In the genomic region with DNA sequence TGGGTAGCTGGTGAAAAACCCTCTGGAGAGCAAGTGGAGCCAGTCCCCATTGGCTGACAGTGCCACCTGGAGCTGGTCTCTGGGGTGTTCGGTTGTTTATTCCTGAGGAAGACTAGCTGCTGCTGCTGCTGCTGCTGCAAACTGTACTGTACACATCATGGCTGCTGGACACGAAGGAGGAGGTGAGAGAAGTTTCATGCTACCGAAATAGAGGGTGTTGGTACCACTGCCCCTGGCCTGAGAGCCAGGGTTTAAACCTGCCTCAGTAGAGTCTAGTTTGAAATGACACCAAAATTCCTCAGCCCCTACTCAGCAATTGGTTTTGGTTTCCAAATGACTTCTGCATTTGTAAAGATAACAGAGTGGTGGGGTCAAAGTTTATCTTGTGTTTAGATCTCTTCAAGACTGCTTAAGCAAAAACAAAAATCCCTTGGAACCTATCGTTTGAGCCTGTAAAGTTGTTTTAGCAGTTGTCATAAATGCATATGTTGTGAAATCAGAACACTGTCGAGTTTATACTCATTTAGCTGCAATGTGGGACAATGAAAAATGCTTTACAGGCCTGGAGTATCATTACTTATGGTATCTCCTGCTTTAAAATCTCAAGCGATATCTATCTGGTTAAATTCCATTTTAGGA, we compare ENCODE assay signal across 8 cellular contexts. TPM values are rescaled to one million over a fixed set of nuclear protein-coding genes. Genes with fewer than 3 reads are reported as not detected.
DNase-seq lines count a peak whose midpoint lies in the region; ATAC-seq, FAIRE-seq and TF ChIP-seq lines count a peak whose summit lies in the region.

No MANE protein-coding gene starts in this region.

- H3K27me3 ChIP-seq in ACC112 (ENCODE audit: insufficient read depth, low read length) = no peaks in the 10 kb centered on the region
- no peaks in the 10 kb centered on the region for H3K27me3 ChIP-seq in Panc1 (ENCODE audit: control insufficient read depth, insufficient read depth, low read length)
- no peaks in the 10 kb centered on the region for H3K27me3 ChIP-seq in endothelial cell of umbilical vein (ENCODE audit: control insufficient read depth in 2 of 2, insufficient read depth in 2 of 2, low read length in 2 of 2)
- H3K27me3 ChIP-seq in upper lobe of right lung = no peaks in the 10 kb centered on the region

- CTCF ChIA-PET in Panc1 (lab: Charles Lee) (no interaction called here), endothelial cell of umbilical vein (lab: Charles Lee) (interaction anchor here (0.9 to 4.3 kb wide), 7 partner anchors 9 to 68 kb away, joined by 3 to 57 read pairs (median 6); no protein-coding TSS in a partner anchor)

- peak overlapping the region; percentile 37 for H3K27ac ChIP-seq in ACC112 (ENCODE audit: low read depth, low read length)
- peak overlapping the region; percentile 81 for H3K27ac ChIP-seq in Panc1 (ENCODE audit: low read length)
- no peak overlapping the region for H3K27ac ChIP-seq in endothelial cell of umbilical vein (ENCODE audit: insufficient read depth, low read depth, low read length)
- H3K27ac ChIP-seq in upper lobe of right lung = no peak overlapping the region

- intact Hi-C loops in Panc1 (cut with micrococcal nuclease; ENCODE audit: unreplicated experiment) (no loop called here), endothelial cell of umbilical vein (cut with micrococcal nuclease) (loop anchor here (5.0 kb wide), 1 partner anchor 68 kb away; no protein-coding TSS in a partner anchor), upper lobe of right lung (cut with DNase I) (no loop called here), cardiac septum (cut with DNase I) (no loop called here)

- H3K9me1 ChIP-seq in endothelial cell of umbilical vein (replicated peaks; ENCODE audit: control insufficient read depth, extremely low read depth, insufficient read depth, low read length) = no peaks in the 10 kb centered on the region

- FAIRE-seq in endothelial cell of umbilical vein (lab: Jason Lieb, UNC) = peak; percentile 24

- no peak overlapping the region for H3K9ac ChIP-seq in endothelial cell of umbilical vein (replicated peaks; ENCODE audit: extremely low read depth, insufficient read depth, low read length)

- dilution Hi-C loops in endothelial cell of umbilical vein (cut with MboI; ENCODE audit: extremely low pct_ligation_motif_present, low sequenced_read_pairs) = no loop called here

- no peak overlapping the region for H3K4me2 ChIP-seq in endothelial cell of umbilical vein (ENCODE audit: insufficient read depth, low read length)

- DNase-seq in GM19240 (ENCODE audit: insufficient read length, low spot score) (peak; percentile 18), Panc1 (ENCODE audit: low read depth, low spot score) (no peak), endothelial cell of umbilical vein (ENCODE audit: low read depth, low spot score) (peak; percentile 26), upper lobe of right lung (no peak), Kasumi-1 (lab: John Stamatoyannopoulos, UW) (no peak), cardiac septum (ENCODE audit: low spot score) (no peak), amniotic stem cell (lab: John Stamatoyannopoulos, UW) (no peak)

- in situ Hi-C loops in Panc1 (cut with HindIII; ENCODE audit: low pct_unique_long_range_greater_than_20kb, low sequenced_read_pairs) = no loop called here

- H3K4me1 ChIP-seq in ACC112 (ENCODE audit: control insufficient read depth, insufficient read depth, low read length, unreplicated experiment) (peaks cover 24% of the 10 kb centered on the region), Panc1 (ENCODE audit: control insufficient read depth, insufficient read depth, low read length) (peaks cover 49% of the 10 kb centered on the region), endothelial cell of umbilical vein (ENCODE audit: control insufficient read depth, extremely low read depth, insufficient read depth, low read length) (peaks cover 34% of the 10 kb centered on the region), upper lobe of right lung (peaks cover 20% of the 10 kb centered on the region)

- TF ChIP-seq CTCF in Panc1 (IDR thresholded peaks at IDR 0.05) (peak; percentile 31), endothelial cell of umbilical vein (IDR thresholded peaks at IDR 0.05; ENCODE audit: extremely low read depth in 1 of 2, insufficient read depth in 1 of 2, low read depth in 1 of 2, low read length in 2 of 2) (peak in 1 of 2 donors; percentile 6), upper lobe of right lung (IDR thresholded peaks at IDR 0.05) (no peak)

- H2AFZ ChIP-seq in ACC112 (ENCODE audit: low read length, unreplicated experiment) = no peak overlapping the region
- H2AFZ ChIP-seq in endothelial cell of umbilical vein (ENCODE audit: low read depth, low read length) = no peak overlapping the region

- POLR2A ChIA-PET in Panc1 (lab: Charles Lee) (no interaction called here), endothelial cell of umbilical vein (lab: Charles Lee) (no interaction called here)

- TF ChIP-seq POLR2A in endothelial cell of umbilical vein (IDR thresholded peaks at IDR 0.05; ENCODE audit: low read depth, low read length) = no peak

- no peaks in the 10 kb centered on the region for H4K20me1 ChIP-seq in endothelial cell of umbilical vein (replicated peaks; ENCODE audit: control insufficient read depth, extremely low read depth, insufficient read depth, low read length)

- no peak overlapping the region for H3K4me3 ChIP-seq in ACC112 (ENCODE audit: low read depth, low read length)
- H3K4me3 ChIP-seq in Panc1 (ENCODE audit: low read depth in 2 of 2, low read length in 2 of 2) = no peak overlapping the region
- no peak overlapping the region for H3K4me3 ChIP-seq in endothelial cell of umbilical vein (replicated peaks in 1 of 3; ENCODE audit: insufficient read depth in 1 of 3, low read depth in 1 of 3, low read length in 3 of 3)
- no peak overlapping the region for H3K4me3 ChIP-seq in upper lobe of right lung

- BruUV-seq in Panc1 (replicated peaks; lab: Mats Ljungman, UMichigan) = no TSS peak
- no TSS peak for BruUV-seq in endothelial cell of umbilical vein (replicated peaks; lab: Mats Ljungman, UMichigan)

- H3K36me3 ChIP-seq in ACC112 (ENCODE audit: insufficient read depth, low read length) (peaks cover 18% of the 10 kb centered on the region), Panc1 (ENCODE audit: control insufficient read depth, insufficient read depth, low read length) (peaks cover 29% of the 10 kb centered on the region), endothelial cell of umbilical vein (ENCODE audit: control insufficient read depth in 2 of 2, extremely low read depth in 1 of 2, insufficient read depth in 2 of 2, low read length in 2 of 2) (peaks cover 6 to 7% of the 10 kb centered on the region in 2 experiments), upper lobe of right lung (peaks cover 16% of the 10 kb centered on the region)

- ATAC-seq in Panc1 = peak; percentile 72
- ATAC-seq in upper lobe of right lung = peak; percentile 36

- H3K9me3 ChIP-seq in Panc1 (ENCODE audit: control insufficient read depth, insufficient read depth, low read depth, low read length) (no peaks in the 10 kb centered on the region), endothelial cell of umbilical vein (replicated peaks; ENCODE audit: control insufficient read depth, insufficient read depth, low read length) (no peaks in the 10 kb centered on the region), upper lobe of right lung (no peaks in the 10 kb centered on the region)

- H3K79me2 ChIP-seq in ACC112 (ENCODE audit: control insufficient read depth, insufficient read depth, low read length, unreplicated experiment) (no peaks in the 10 kb centered on the region), endothelial cell of umbilical vein (ENCODE audit: control insufficient read depth, insufficient read depth, low read length) (no peaks in the 10 kb centered on the region)

TF ChIP-seq in endothelial cell of umbilical vein, 7 proteins besides CTCF, POLR2A, EP300 and RAD21:
- no peak for TF ChIP-seq FOS (IDR thresholded peaks at IDR 0.05; ENCODE audit: borderline replicate concordance, insufficient read depth, low read length)
- TF ChIP-seq GATA2 (IDR thresholded peaks at IDR 0.05; ENCODE audit: insufficient read depth, insufficient read length, low read depth, low read length) = peak; percentile 27
- no peak for TF ChIP-seq EZH2 (IDR thresholded peaks at IDR 0.05; ENCODE audit: borderline replicate concordance, low read depth, low read length, severe bottlenecking)

RNA-seq across cellular contexts. Expression of gene CYB5B, which starts 40.8 kb away (rescaled TPM):
- 326 TPM for total RNA-seq in Panc1 (2021; ENCODE audit: unreplicated experiment)
- polyA plus RNA-seq in Panc1 (2012; ENCODE audit: insufficient read length) = 396 TPM
- total RNA-seq in endothelial cell of umbilical vein = 169 and 176 TPM in 2 replicates
- 173 and 175 TPM in 2 replicates for polyA plus RNA-seq in endothelial cell of umbilical vein
- 160 and 192 TPM in 2 replicates for polyA plus RNA-seq in endothelial cell of umbilical vein (2011; cell fraction: cytosol; rRNA removed)
- polyA plus RNA-seq in endothelial cell of umbilical vein (2011; cell fraction: nucleus; rRNA removed) = 92.2 and 94.9 TPM in 2 replicates
- 106 and 126 TPM in 2 replicates for polyA plus RNA-seq in endothelial cell of umbilical vein (2012)
- polyA minus RNA-seq in endothelial cell of umbilical vein = 230 and 239 TPM in 2 replicates
- polyA minus RNA-seq in endothelial cell of umbilical vein (2011; cell fraction: cytosol; rRNA and poly(A)+ RNA removed) = 45.1 TPM
- 57.8 and 76.4 TPM in 2 replicates for polyA minus RNA-seq in endothelial cell of umbilical vein (2011; cell fraction: nucleus; rRNA and poly(A)+ RNA removed)
- total RNA-seq in upper lobe of right lung = 88.4 TPM
- 53.2 TPM for total RNA-seq in cardiac septum

Comparison
In these comparisons a context has a peak if more than half of its experiments do, and no peak if none do; other contexts are left out.
1. H3K27ac ChIP-seq: peak in ACC112 (single experiment) and Panc1 (single experiment); none in endothelial cell of umbilical vein (single experiment) and upper lobe of right lung (single experiment).
2. DNase-seq: peak in GM19240 (single experiment) and endothelial cell of umbilical vein (single experiment); none in Panc1 (single experiment), upper lobe of right lung (single experiment), Kasumi-1 (0 of 2), cardiac septum (single experiment) and amniotic stem cell (single experiment).